ENCODE assay signal across 19 cellular contexts in the genomic region with DNA sequence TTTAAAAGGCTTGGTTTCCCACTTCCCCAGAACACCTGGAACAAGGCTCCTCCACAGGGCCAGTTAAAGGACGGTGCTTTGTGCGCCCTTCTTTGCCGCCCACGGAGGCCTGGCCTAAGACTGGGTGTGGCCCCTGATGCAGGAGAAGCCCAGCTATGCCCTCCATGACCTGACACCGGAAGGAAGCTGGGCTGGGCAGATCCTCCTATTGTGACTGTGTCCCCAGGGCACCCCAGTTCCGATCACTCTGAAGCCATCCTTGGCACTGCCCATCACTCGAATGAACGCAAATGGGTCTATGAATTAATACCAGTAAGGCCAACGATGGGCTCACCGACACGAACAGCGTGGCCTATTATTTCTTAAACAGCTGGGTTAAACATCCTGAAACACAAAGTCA. TPM values are rescaled to one million over a fixed set of nuclear protein-coding genes. Genes with fewer than 3 reads are reported as not detected.
"Had no signal": no experiment of that assay in that cellular context is flagged by ENCODE, and none has a peak within 500 bp of the region (broad histone marks: within the 10 kb centered on the region; RNA-seq: fewer than 3 reads in every experiment).

No MANE protein-coding gene starts in this region.

- H3K4me1 ChIP-seq: foreskin keratinocyte, SJCRH30, thyroid gland, uterus had no signal

- H3K4me3 Mint-ChIP-seq: activated CD4-positive, alpha-beta T cell treated with anti-CD3 and anti-CD28 coated beads, Interleukin-2, amount 10 ng/mL, durations not matched to agents 7 days and 5 days; activated CD8-positive, alpha-beta memory T cell treated with anti-CD3 and anti-CD28 coated beads, Interleukin-2, amount 10 ng/mL, durations not matched to agents 7 days and 5 days; brain; central memory CD8-positive, alpha-beta T cell; mesothelial cell of epicardium; neural crest cell had no signal

- H3K4me3 ChIP-seq: lung, right lobe of liver, SJCRH30, thyroid gland, uterus had no signal

- DNase-seq: activated CD4-positive, alpha-beta T cell treated with anti-CD3 and anti-CD28 coated beads, Interleukin-2, amount 10 ng/mL, durations not matched to agents 7 days and 5 days; activated CD4-positive, CD25-positive, alpha-beta regulatory T cell; activated CD8-positive, alpha-beta memory T cell treated with anti-CD3 and anti-CD28 coated beads, Interleukin-2, amount 10 ng/mL, durations not matched to agents 7 days and 5 days; activated naive CD4-positive, alpha-beta T cell treated with anti-CD3 and anti-CD28 coated beads, Interleukin-2, amount 50 U/mL, for 16 hours; activated T-cell treated with anti-CD3 and anti-CD28 coated beads, Interleukin-2, amount 50 U/mL, for 48 hours; cortex of kidney; effector CD4-positive, alpha-beta T cell; foreskin keratinocyte; right lobe of liver; SJCRH30; thyroid gland; uterus had no signal

- H3K27ac ChIP-seq: foreskin keratinocyte, right lobe of liver, SJCRH30, uterus had no signal

- H3K27me3 Mint-ChIP-seq: activated CD4-positive, alpha-beta T cell treated with anti-CD3 and anti-CD28 coated beads, Interleukin-2, amount 10 ng/mL, durations not matched to agents 7 days and 5 days; activated CD8-positive, alpha-beta memory T cell treated with anti-CD3 and anti-CD28 coated beads, Interleukin-2, amount 10 ng/mL, durations not matched to agents 7 days and 5 days; central memory CD8-positive, alpha-beta T cell had no signal

- H3K27ac Mint-ChIP-seq: activated CD4-positive, alpha-beta T cell treated with anti-CD3 and anti-CD28 coated beads, Interleukin-2, amount 10 ng/mL, durations not matched to agents 7 days and 5 days; activated CD8-positive, alpha-beta memory T cell treated with anti-CD3 and anti-CD28 coated beads, Interleukin-2, amount 10 ng/mL, durations not matched to agents 7 days and 5 days; mesothelial cell of epicardium had no signal

- H3K27me3 ChIP-seq: foreskin keratinocyte, right lobe of liver, SJCRH30, thyroid gland, uterus had no signal

- H3K9me3 Mint-ChIP-seq: activated CD4-positive, alpha-beta T cell treated with anti-CD3 and anti-CD28 coated beads, Interleukin-2, amount 10 ng/mL, durations not matched to agents 7 days and 5 days; brain; central memory CD8-positive, alpha-beta T cell; mesothelial cell of epicardium; neural crest cell had no signal

- H3K36me3 ChIP-seq: uterus had no signal

- ATAC-seq: activated CD8-positive, alpha-beta memory T cell treated with anti-CD3 and anti-CD28 coated beads, Interleukin-2, amount 10 ng/mL, durations not matched to agents 7 days and 5 days; foreskin keratinocyte; right lobe of liver had no signal

- H3K9me3 ChIP-seq: right lobe of liver, SJCRH30, thyroid gland, uterus had no signal

RNA-seq across cellular contexts. Expression of gene TESC, which starts 48.4 kb away (rescaled TPM):
- total RNA-seq: foreskin keratinocyte, mesothelial cell of epicardium, myocyte, osteoblast had no signal
